35 cellular contexts compared by ENCODE assay signal in the genomic region with DNA sequence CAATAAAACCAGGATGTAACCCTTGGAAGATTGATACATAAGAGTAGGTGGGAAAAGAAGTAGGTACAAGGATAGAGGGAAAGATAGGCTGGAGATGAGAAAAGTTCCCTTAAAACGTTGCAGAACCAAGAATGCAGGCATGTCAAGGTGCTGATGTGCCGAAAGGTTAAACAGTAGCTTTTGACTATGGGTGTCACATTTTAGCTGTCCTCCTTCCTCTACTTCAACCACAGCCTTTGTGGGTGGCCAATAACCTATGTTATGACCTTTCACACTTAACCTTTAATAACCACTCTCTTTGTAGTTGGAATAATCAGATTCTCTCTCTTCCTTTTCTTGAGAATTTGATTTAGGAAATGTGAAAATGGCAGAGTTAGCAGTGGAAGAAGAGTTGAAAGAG.
"Had no signal": no experiment of that assay in that cellular context is flagged by ENCODE, and none has a peak within 500 bp of the region (broad histone marks: within the 10 kb centered on the region; RNA-seq: fewer than 3 reads in every experiment).

No MANE protein-coding gene starts in this region.

- DNase-seq: activated effector memory CD4-positive, alpha-beta T cell treated with anti-CD3 and anti-CD28 coated beads, Interleukin-2, amount 50 U/mL, for 16 hours; activated effector memory CD4-positive, alpha-beta T cell treated with Interleukin-2 at 50 U/mL for 16 hours; activated gamma-delta T cell; activated gamma-delta T cell treated with Interleukin-2 at 50 U/mL for 16 hours; activated naive CD4-positive, alpha-beta T cell; activated naive CD4-positive, alpha-beta T cell treated with anti-CD3 and anti-CD28 coated beads for 36 hours; activated naive CD4-positive, alpha-beta T cell treated with anti-CD3 and anti-CD28 coated beads, Interleukin-2, amount 10 ng/mL, durations not matched to agents 7 days and 5 days; activated naive CD4-positive, alpha-beta T cell treated with anti-CD3 and anti-CD28 coated beads, Interleukin-2, amount 50 U/mL, for 16 hours; activated naive CD4-positive, alpha-beta T cell treated with Interleukin-2 at 50 U/mL for 16 hours; activated naive CD8-positive, alpha-beta T cell treated with anti-CD3 and anti-CD28 coated beads for 36 hours; activated naive CD8-positive, alpha-beta T cell treated with anti-CD3 and anti-CD28 coated beads, Interleukin-2, amount 10 ng/mL, durations not matched to agents 7 days and 5 days; activated naive CD8-positive, alpha-beta T cell treated with anti-CD3 and anti-CD28 coated beads, Interleukin-2, amount 50 U/mL, for 24 hours; activated T-cell treated with anti-CD3 and anti-CD28 coated beads, Interleukin-2, amount 50 U/mL, for 1 hour; activated T-cell treated with anti-CD3 and anti-CD28 coated beads, Interleukin-2, amount 50 U/mL, for 24 hours; activated T-cell treated with anti-CD3 and anti-CD28 coated beads, Interleukin-2, amount 50 U/mL, for 4 hours; activated T-cell treated with anti-CD3 and anti-CD28 coated beads, Interleukin-2, amount 50 U/mL, for 48 hours; activated T-cell treated with anti-CD3 and anti-CD28 coated beads, Interleukin-2, amount 50 U/mL, for 72 hours; adrenal gland; amniotic stem cell; amygdala; anterior cingulate cortex; aorta; body of pancreas; brain microvascular endothelial cell; caudate nucleus; central memory CD4-positive, alpha-beta T cell; cerebellar nuclear complex had no signal

- H3K36me3 Mint-ChIP-seq: activated naive CD4-positive, alpha-beta T cell treated with anti-CD3 and anti-CD28 coated beads, Interleukin-2, amount 10 ng/mL, durations not matched to agents 7 days and 5 days; activated naive CD4-positive, alpha-beta T cell treated with anti-CD3 and anti-CD28 coated beads, Interleukin-2, amount 50 U/mL, for 24 hours; activated naive CD4-positive, alpha-beta T cell treated with anti-CD3 and anti-CD28 coated beads, Interleukin-2, amount 50 U/mL, for 72 hours; activated naive CD8-positive, alpha-beta T cell; activated naive CD8-positive, alpha-beta T cell treated with anti-CD3 and anti-CD28 coated beads for 36 hours; activated naive CD8-positive, alpha-beta T cell treated with anti-CD3 and anti-CD28 coated beads, Interleukin-2, amount 10 ng/mL, durations not matched to agents 7 days and 5 days; brain had no signal

- H3K4me3 Mint-ChIP-seq: activated naive CD4-positive, alpha-beta T cell treated with anti-CD3 and anti-CD28 coated beads for 36 hours; activated naive CD4-positive, alpha-beta T cell treated with anti-CD3 and anti-CD28 coated beads, Interleukin-2, amount 10 ng/mL, durations not matched to agents 7 days and 5 days; activated naive CD4-positive, alpha-beta T cell treated with anti-CD3 and anti-CD28 coated beads, Interleukin-2, amount 50 U/mL, for 24 hours; activated naive CD8-positive, alpha-beta T cell; activated naive CD8-positive, alpha-beta T cell treated with anti-CD3 and anti-CD28 coated beads for 36 hours; activated naive CD8-positive, alpha-beta T cell treated with anti-CD3 and anti-CD28 coated beads, Interleukin-2, amount 10 ng/mL, durations not matched to agents 7 days and 5 days; activated naive CD8-positive, alpha-beta T cell treated with anti-CD3 and anti-CD28 coated beads, Interleukin-2, amount 50 U/mL, for 24 hours; activated T-cell treated with anti-CD3 and anti-CD28 coated beads, Interleukin-2, amount 50 U/mL, for 24 hours; activated T-cell treated with anti-CD3 and anti-CD28 coated beads, Interleukin-2, amount 50 U/mL, for 4 hours; activated T-cell treated with anti-CD3 and anti-CD28 coated beads, Interleukin-2, amount 50 U/mL, for 72 hours; activated T-helper 1 cell treated with anti-CD3 and anti-CD28 coated beads, Interleukin-12 subunit alpha, Interleukin-12 subunit beta, Interleukin-2, Interleukin-4 antibody, amounts not matched to agents 30 ng/mL and 10 ng/mL and 1 ng/mL, durations not matched to agents 14 hours and 24 hours and 36 hours; activated T-helper 17 cell treated with anti-CD3 and anti-CD28 coated beads, Interleukin-2, amount 50 U/mL, for 72 hours; brain; central memory CD8-positive, alpha-beta T cell had no signal

- H3K4me1 Mint-ChIP-seq: activated naive CD4-positive, alpha-beta T cell treated with anti-CD3 and anti-CD28 coated beads, Interleukin-2, amount 10 ng/mL, durations not matched to agents 7 days and 5 days; activated naive CD4-positive, alpha-beta T cell treated with anti-CD3 and anti-CD28 coated beads, Interleukin-2, amount 50 U/mL, for 24 hours; activated naive CD8-positive, alpha-beta T cell treated with anti-CD3 and anti-CD28 coated beads for 36 hours; activated naive CD8-positive, alpha-beta T cell treated with anti-CD3 and anti-CD28 coated beads, Interleukin-2, amount 10 ng/mL, durations not matched to agents 7 days and 5 days; activated naive CD8-positive, alpha-beta T cell treated with anti-CD3 and anti-CD28 coated beads, Interleukin-2, amount 50 U/mL, for 24 hours; activated T-helper 17 cell treated with anti-CD3 and anti-CD28 coated beads, Interleukin-2, amount 50 U/mL, for 72 hours; central memory CD8-positive, alpha-beta T cell had no signal

- H3K9me3 Mint-ChIP-seq: activated naive CD4-positive, alpha-beta T cell treated with anti-CD3 and anti-CD28 coated beads for 36 hours; activated naive CD4-positive, alpha-beta T cell treated with anti-CD3 and anti-CD28 coated beads, Interleukin-2, amount 10 ng/mL, durations not matched to agents 7 days and 5 days; activated naive CD4-positive, alpha-beta T cell treated with anti-CD3 and anti-CD28 coated beads, Interleukin-2, amount 50 U/mL, for 24 hours; activated naive CD4-positive, alpha-beta T cell treated with anti-CD3 and anti-CD28 coated beads, Interleukin-2, amount 50 U/mL, for 72 hours; activated naive CD8-positive, alpha-beta T cell treated with anti-CD3 and anti-CD28 coated beads for 36 hours; activated naive CD8-positive, alpha-beta T cell treated with anti-CD3 and anti-CD28 coated beads, Interleukin-2, amount 10 ng/mL, durations not matched to agents 7 days and 5 days; activated naive CD8-positive, alpha-beta T cell treated with anti-CD3 and anti-CD28 coated beads, Interleukin-2, amount 50 U/mL, for 24 hours; activated T-cell treated with anti-CD3 and anti-CD28 coated beads, Interleukin-2, amount 50 U/mL, for 24 hours; activated T-cell treated with anti-CD3 and anti-CD28 coated beads, Interleukin-2, amount 50 U/mL, for 4 hours; activated T-cell treated with anti-CD3 and anti-CD28 coated beads, Interleukin-2, amount 50 U/mL, for 72 hours; activated T-helper 1 cell treated with anti-CD3 and anti-CD28 coated beads, Interleukin-12 subunit alpha, Interleukin-12 subunit beta, Interleukin-2, Interleukin-4 antibody, amounts not matched to agents 30 ng/mL and 10 ng/mL and 1 ng/mL, durations not matched to agents 14 hours and 24 hours and 36 hours; activated T-helper 17 cell treated with anti-CD3 and anti-CD28 coated beads, Interleukin-2, amount 50 U/mL, for 72 hours; activated T-helper 2 cell treated with anti-CD3 and anti-CD28 coated beads, Interferon-gamma antibody, Interleukin-2, Interleukin-4, amounts not matched to agents 10 μg/mL and 5 μg/mL and 100 μg/mL, durations not matched to agents 14 hours and 24 hours and 36 hours; central memory CD8-positive, alpha-beta T cell had no signal

- ATAC-seq: activated naive CD4-positive, alpha-beta T cell treated with anti-CD3 and anti-CD28 coated beads, Interleukin-2, amount 50 U/mL, for 72 hours; activated naive CD8-positive, alpha-beta T cell treated with anti-CD3 and anti-CD28 coated beads, Interleukin-2, amount 50 U/mL, for 24 hours; activated T-cell treated with anti-CD3 and anti-CD28 coated beads, Interleukin-2, amount 50 U/mL, for 4 hours; activated T-cell treated with anti-CD3 and anti-CD28 coated beads, Interleukin-2, amount 50 U/mL, for 72 hours; activated T-helper 17 cell treated with anti-CD3 and anti-CD28 coated beads, Interleukin-2, amount 50 U/mL, for 72 hours; body of pancreas had no signal

- H3K27ac Mint-ChIP-seq: activated naive CD4-positive, alpha-beta T cell treated with anti-CD3 and anti-CD28 coated beads for 36 hours; activated naive CD4-positive, alpha-beta T cell treated with anti-CD3 and anti-CD28 coated beads, Interleukin-2, amount 10 ng/mL, durations not matched to agents 7 days and 5 days; activated naive CD4-positive, alpha-beta T cell treated with anti-CD3 and anti-CD28 coated beads, Interleukin-2, amount 50 U/mL, for 24 hours; activated naive CD4-positive, alpha-beta T cell treated with anti-CD3 and anti-CD28 coated beads, Interleukin-2, amount 50 U/mL, for 72 hours; activated naive CD8-positive, alpha-beta T cell; activated naive CD8-positive, alpha-beta T cell treated with anti-CD3 and anti-CD28 coated beads for 36 hours; activated naive CD8-positive, alpha-beta T cell treated with anti-CD3 and anti-CD28 coated beads, Interleukin-2, amount 10 ng/mL, durations not matched to agents 7 days and 5 days; activated naive CD8-positive, alpha-beta T cell treated with anti-CD3 and anti-CD28 coated beads, Interleukin-2, amount 50 U/mL, for 24 hours; activated T-cell treated with anti-CD3 and anti-CD28 coated beads, Interleukin-2, amount 50 U/mL, for 24 hours; activated T-cell treated with anti-CD3 and anti-CD28 coated beads, Interleukin-2, amount 50 U/mL, for 72 hours; activated T-helper 1 cell treated with anti-CD3 and anti-CD28 coated beads, Interleukin-12 subunit alpha, Interleukin-12 subunit beta, Interleukin-2, Interleukin-4 antibody, amounts not matched to agents 30 ng/mL and 10 ng/mL and 1 ng/mL, durations not matched to agents 14 hours and 24 hours and 36 hours; activated T-helper 17 cell treated with anti-CD3 and anti-CD28 coated beads, Interleukin-2, amount 50 U/mL, for 72 hours; activated T-helper 2 cell treated with anti-CD3 and anti-CD28 coated beads, Interferon-gamma antibody, Interleukin-2, Interleukin-4, amounts not matched to agents 10 μg/mL and 5 μg/mL and 100 μg/mL, durations not matched to agents 14 hours and 24 hours and 36 hours had no signal

- H3K27me3 Mint-ChIP-seq: activated naive CD4-positive, alpha-beta T cell treated with anti-CD3 and anti-CD28 coated beads, Interleukin-2, amount 10 ng/mL, durations not matched to agents 7 days and 5 days; activated naive CD4-positive, alpha-beta T cell treated with anti-CD3 and anti-CD28 coated beads, Interleukin-2, amount 50 U/mL, for 24 hours; activated naive CD8-positive, alpha-beta T cell; activated naive CD8-positive, alpha-beta T cell treated with anti-CD3 and anti-CD28 coated beads for 36 hours; activated naive CD8-positive, alpha-beta T cell treated with anti-CD3 and anti-CD28 coated beads, Interleukin-2, amount 10 ng/mL, durations not matched to agents 7 days and 5 days; activated naive CD8-positive, alpha-beta T cell treated with anti-CD3 and anti-CD28 coated beads, Interleukin-2, amount 50 U/mL, for 24 hours; activated T-cell treated with anti-CD3 and anti-CD28 coated beads, Interleukin-2, amount 50 U/mL, for 24 hours; activated T-helper 17 cell treated with anti-CD3 and anti-CD28 coated beads, Interleukin-2, amount 50 U/mL, for 72 hours; central memory CD8-positive, alpha-beta T cell had no signal
